ENCODE assay signal across 1 cellular context in the genomic region with DNA sequence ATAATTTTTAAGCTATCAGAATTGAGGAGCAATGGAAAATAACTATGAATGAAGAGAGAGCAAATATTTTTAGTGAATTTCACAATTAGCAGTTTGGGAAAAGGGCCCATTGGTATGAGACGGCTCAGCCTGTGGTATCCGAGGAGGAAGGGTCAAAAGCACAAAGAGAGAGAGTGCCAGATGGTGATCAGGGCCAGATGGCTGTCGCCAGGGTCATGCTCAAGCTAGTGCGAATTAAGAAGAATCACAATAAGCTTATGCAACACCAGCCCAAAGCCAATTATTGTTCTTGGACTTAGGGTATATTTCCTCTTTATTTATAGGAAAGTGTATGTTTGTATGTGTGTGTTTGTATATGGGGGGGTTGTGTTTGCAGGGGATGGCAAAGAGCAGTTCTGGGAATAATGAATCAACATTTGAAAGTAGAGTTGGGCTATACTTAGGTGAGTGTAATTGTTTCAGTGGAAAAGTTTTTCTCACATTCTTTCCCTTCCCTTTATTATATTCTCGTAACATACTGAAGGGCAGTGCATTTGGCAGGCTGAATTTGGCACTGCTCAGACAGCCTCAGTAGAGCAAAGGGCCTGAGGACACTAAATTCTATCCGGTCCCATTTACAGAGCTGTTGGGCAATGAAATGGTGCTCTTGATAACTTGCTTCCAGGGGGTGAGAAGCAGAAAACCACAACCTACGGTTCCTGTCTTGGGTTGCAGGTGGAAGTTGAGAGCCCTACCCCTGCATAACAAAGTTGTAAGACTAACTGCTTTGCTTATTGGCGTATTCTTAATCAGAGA.
TF ChIP-seq lines count a peak whose summit lies in the region.

No MANE protein-coding gene starts in this region.

TF ChIP-seq in WTC11, 78 proteins besides CTCF, POLR2A, EP300 and RAD21 (continued from another document):
- TF ChIP-seq, protein P1, sequence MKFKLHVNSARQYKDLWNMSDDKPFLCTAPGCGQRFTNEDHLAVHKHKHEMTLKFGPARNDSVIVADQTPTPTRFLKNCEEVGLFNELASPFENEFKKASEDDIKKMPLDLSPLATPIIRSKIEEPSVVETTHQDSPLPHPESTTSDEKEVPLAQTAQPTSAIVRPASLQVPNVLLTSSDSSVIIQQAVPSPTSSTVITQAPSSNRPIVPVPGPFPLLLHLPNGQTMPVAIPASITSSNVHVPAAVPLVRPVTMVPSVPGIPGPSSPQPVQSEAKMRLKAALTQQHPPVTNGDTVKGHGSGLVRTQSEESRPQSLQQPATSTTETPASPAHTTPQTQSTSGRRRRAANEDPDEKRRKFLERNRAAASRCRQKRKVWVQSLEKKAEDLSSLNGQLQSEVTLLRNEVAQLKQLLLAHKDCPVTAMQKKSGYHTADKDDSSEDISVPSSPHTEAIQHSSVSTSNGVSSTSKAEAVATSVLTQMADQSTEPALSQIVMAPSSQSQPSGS (CRISPR knock-in tag; IDR thresholded peaks at IDR 0.05; ENCODE audit: borderline replicate concordance, low read depth), result no peak
- TF ChIP-seq SOX15 (CRISPR knock-in tag; IDR thresholded peaks at IDR 0.05) (no peak), ZNF416 (CRISPR knock-in tag; IDR thresholded peaks at IDR 0.05) (no peak), TP53 (CRISPR knock-in tag; IDR thresholded peaks at IDR 0.05) (no peak), MXD4 (CRISPR knock-in tag; IDR thresholded peaks at IDR 0.05; ENCODE audit: borderline replicate concordance) (no peak), ZNF232 (CRISPR knock-in tag; IDR thresholded peaks at IDR 0.05) (no peak), ZNF121 (CRISPR knock-in tag; IDR thresholded peaks at IDR 0.05) (no peak), CBFB (CRISPR knock-in tag; IDR thresholded peaks at IDR 0.05; ENCODE audit: low read depth) (no peak), KAT7 (CRISPR knock-in tag; IDR thresholded peaks at IDR 0.05; ENCODE audit: borderline replicate concordance) (no peak)
- TF ChIP-seq, protein P2, sequence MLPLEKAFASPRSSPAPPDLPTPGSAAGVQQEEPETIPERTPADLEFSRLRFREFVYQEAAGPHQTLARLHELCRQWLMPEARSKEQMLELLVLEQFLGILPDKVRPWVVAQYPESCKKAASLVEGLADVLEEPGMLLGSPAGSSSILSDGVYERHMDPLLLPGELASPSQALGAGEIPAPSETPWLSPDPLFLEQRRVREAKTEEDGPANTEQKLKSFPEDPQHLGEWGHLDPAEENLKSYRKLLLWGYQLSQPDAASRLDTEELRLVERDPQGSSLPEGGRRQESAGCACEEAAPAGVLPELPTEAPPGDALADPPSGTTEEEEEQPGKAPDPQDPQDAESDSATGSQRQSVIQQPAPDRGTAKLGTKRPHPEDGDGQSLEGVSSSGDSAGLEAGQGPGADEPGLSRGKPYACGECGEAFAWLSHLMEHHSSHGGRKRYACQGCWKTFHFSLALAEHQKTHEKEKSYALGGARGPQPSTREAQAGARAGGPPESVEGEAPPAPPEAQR (CRISPR knock-in tag; IDR thresholded peaks at IDR 0.05), result no peak
- TF ChIP-seq, protein P3, sequence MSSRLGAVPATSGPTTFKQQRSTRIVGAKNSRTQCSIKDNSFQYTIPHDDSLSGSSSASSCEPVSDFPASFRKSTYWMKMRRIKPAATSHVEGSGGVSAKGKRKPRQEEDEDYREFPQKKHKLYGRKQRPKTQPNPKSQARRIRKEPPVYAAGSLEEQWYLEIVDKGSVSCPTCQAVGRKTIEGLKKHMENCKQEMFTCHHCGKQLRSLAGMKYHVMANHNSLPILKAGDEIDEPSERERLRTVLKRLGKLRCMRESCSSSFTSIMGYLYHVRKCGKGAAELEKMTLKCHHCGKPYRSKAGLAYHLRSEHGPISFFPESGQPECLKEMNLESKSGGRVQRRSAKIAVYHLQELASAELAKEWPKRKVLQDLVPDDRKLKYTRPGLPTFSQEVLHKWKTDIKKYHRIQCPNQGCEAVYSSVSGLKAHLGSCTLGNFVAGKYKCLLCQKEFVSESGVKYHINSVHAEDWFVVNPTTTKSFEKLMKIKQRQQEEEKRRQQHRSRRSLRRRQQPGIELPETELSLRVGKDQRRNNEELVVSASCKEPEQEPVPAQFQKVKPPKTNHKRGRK (CRISPR knock-in tag; IDR thresholded peaks at IDR 0.05; ENCODE audit: borderline replicate concordance), result no peak
